In the genomic region with DNA sequence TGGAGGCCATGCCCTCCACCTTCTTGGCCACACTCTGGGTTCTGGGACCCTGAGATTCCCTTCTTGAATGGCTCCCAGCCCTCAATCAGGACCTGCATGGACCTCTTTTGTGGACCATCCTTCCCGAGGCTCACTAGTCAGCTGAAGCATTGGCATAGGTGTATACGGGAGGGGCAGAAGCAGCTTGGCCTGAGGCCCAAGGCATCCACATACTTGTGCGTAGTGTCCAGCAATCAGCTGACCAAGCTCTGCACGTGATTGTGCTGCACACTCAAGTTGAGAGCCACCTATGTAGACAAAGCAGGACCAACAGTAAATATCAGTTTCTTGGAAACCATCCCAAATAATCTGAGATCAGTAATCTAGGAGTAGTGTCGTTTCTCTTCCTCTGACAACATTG, we compare ENCODE assay signal across 22 cellular contexts.
"Had no signal": no experiment of that assay in that cellular context is flagged by ENCODE, and none has a peak within 500 bp of the region (broad histone marks: within the 10 kb centered on the region; RNA-seq: fewer than 3 reads in every experiment).

No MANE protein-coding gene starts in this region.

- H3K36me3 Mint-ChIP-seq: IgD-negative memory B cell had no signal

- H3K27me3 ChIP-seq: SJCRH30 had no signal

- H3K4me3 ChIP-seq: K562, SJCRH30, SK-N-MC had no signal

- DNase-seq: Kasumi-1; MM.1S; NCI-H1092 treated with DMSO at 0.1 percent for 48 hours; NCI-H1436; NCI-H187; NCI-H2081; NCI-H2107; NCI-H345; NCI-H446 treated with DMSO at 0.1 percent for 48 hours; NCI-H510A treated with DMSO at 0.1 percent for 48 hours; NCI-H526; NCI-H748 treated with DMSO at 0.1 percent for 48 hours; NK-92 treated with Interleukin-12 subunit alpha and Interleukin-12 subunit beta, amount 100 ng/mL, for 24 hours; PC-3; SHP77 treated with DMSO at 0.1 percent for 48 hours; SJCRH30 had no signal

- H3K36me3 ChIP-seq: SJCRH30 had no signal

- H3K9me3 ChIP-seq: SJCRH30 had no signal

- H3K27ac ChIP-seq: HL-60, KMS-11, SJCRH30, SK-N-MC had no signal

- H3K27ac Mint-ChIP-seq: IgD-negative memory B cell had no signal

- H3K4me1 ChIP-seq: SJCRH30 had no signal

- FAIRE-seq: HTR-8/SVneo, K562 had no signal

- H3K4me3 Mint-ChIP-seq: IgD-negative memory B cell had no signal
